ENCODE assay signal across 1 cellular context in the genomic region with DNA sequence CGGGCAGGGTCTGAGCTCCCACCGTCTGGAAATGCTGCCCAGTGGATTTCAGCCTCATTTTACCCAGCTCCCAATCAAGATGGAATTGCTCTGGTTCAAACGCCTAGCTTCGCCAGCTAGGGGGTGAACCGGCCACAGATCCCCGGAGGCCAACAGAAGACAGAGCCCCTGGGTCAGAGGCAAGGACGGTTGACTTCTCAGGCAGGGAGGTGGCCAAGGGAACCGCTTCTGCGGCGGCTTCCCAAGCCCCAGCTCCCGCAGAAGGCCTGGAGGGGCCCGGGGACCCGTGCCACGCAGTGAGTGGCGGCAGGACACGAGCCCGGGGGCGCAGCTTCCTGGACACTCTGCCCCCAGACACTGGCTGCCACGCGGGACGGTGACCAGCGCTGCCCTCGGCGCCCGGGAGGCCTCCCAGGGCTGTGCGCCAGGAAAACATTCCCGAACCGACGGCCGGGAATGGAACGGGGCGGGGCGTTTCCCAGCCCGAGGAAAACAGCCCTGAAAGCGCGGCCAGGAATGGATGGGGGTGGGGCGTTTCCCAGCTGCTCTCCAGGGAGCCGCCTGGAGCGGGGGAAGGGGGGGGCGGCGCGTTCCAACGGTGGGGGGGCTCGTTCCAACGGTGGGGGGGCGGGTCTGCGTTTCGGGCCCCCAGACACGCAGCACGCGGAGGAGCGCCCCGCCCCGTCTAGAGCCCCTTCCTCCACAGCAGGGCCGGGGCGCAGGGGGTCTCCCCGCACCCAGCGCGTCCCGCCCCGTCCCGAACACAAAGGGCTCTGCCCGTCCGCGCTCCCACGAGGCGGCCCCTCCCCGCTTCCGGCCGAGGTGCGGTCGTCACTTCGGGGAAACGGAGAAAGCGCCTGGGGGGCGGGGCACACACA.
TF ChIP-seq lines count a peak whose summit lies in the region.

No MANE protein-coding gene starts in this region.

TF ChIP-seq in GM12878, 131 proteins besides CTCF, POLR2A, EP300 and RAD21 (continued from another document and continues in another):
- TF ChIP-seq, protein P1, sequence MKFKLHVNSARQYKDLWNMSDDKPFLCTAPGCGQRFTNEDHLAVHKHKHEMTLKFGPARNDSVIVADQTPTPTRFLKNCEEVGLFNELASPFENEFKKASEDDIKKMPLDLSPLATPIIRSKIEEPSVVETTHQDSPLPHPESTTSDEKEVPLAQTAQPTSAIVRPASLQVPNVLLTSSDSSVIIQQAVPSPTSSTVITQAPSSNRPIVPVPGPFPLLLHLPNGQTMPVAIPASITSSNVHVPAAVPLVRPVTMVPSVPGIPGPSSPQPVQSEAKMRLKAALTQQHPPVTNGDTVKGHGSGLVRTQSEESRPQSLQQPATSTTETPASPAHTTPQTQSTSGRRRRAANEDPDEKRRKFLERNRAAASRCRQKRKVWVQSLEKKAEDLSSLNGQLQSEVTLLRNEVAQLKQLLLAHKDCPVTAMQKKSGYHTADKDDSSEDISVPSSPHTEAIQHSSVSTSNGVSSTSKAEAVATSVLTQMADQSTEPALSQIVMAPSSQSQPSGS (IDR thresholded peaks at IDR 0.05; ENCODE audit: low read length): no peak
- TF ChIP-seq IRF4 (IDR thresholded peaks at IDR 0.05; ENCODE audit: low read depth, low read length) (no peak), KDM1A (IDR thresholded peaks at IDR 0.05; ENCODE audit: borderline replicate concordance) (no peak), SMARCA5 (IDR thresholded peaks at IDR 0.05) (no peak), RBBP5 (conservative IDR thresholded peaks at IDR 0.05) (no peak), ASH2L (IDR thresholded peaks at IDR 0.05; ENCODE audit: borderline replicate concordance, low read depth) (no peak), GABPA (IDR thresholded peaks at IDR 0.05; ENCODE audit: low read depth) (no peak), KLF5 (IDR thresholded peaks at IDR 0.05; ENCODE audit: partially characterized antibody) (peak; percentile 71), ZBED1 (IDR thresholded peaks at IDR 0.05; ENCODE audit: borderline replicate concordance) (no peak), TAF1 (IDR thresholded peaks at IDR 0.05; ENCODE audit: borderline replicate concordance, low read depth, low read length) (peak; percentile 88), MYB (IDR thresholded peaks at IDR 0.05; ENCODE audit: borderline replicate concordance, low read depth, low read length) (peak; percentile 16; the same call in 1 of the 2 replicates), IKZF2 (IDR thresholded peaks at IDR 0.05) (peak; percentile 79 to 80), SIN3A (IDR thresholded peaks at IDR 0.05; ENCODE audit: low read depth, low read length) (no peak), SPI1 (IDR thresholded peaks at IDR 0.05; ENCODE audit: borderline replicate concordance, insufficient read depth, low read depth, low read length) (no peak), PAX8 (IDR thresholded peaks at IDR 0.05) (no peak), CREM (IDR thresholded peaks at IDR 0.05; ENCODE audit: low read depth) (no peak), NR2C1 (IDR thresholded peaks at IDR 0.05) (no peak), RCOR1 (conservative IDR thresholded peaks at IDR 0.05; ENCODE audit: low read depth, low read length) (no peak), JUNB (IDR thresholded peaks at IDR 0.05) (no peak), CREB1 (IDR thresholded peaks at IDR 0.05; ENCODE audit: low read depth) (no peak; the same call in 1 of the 2 replicates)
- TF ChIP-seq, protein P2, sequence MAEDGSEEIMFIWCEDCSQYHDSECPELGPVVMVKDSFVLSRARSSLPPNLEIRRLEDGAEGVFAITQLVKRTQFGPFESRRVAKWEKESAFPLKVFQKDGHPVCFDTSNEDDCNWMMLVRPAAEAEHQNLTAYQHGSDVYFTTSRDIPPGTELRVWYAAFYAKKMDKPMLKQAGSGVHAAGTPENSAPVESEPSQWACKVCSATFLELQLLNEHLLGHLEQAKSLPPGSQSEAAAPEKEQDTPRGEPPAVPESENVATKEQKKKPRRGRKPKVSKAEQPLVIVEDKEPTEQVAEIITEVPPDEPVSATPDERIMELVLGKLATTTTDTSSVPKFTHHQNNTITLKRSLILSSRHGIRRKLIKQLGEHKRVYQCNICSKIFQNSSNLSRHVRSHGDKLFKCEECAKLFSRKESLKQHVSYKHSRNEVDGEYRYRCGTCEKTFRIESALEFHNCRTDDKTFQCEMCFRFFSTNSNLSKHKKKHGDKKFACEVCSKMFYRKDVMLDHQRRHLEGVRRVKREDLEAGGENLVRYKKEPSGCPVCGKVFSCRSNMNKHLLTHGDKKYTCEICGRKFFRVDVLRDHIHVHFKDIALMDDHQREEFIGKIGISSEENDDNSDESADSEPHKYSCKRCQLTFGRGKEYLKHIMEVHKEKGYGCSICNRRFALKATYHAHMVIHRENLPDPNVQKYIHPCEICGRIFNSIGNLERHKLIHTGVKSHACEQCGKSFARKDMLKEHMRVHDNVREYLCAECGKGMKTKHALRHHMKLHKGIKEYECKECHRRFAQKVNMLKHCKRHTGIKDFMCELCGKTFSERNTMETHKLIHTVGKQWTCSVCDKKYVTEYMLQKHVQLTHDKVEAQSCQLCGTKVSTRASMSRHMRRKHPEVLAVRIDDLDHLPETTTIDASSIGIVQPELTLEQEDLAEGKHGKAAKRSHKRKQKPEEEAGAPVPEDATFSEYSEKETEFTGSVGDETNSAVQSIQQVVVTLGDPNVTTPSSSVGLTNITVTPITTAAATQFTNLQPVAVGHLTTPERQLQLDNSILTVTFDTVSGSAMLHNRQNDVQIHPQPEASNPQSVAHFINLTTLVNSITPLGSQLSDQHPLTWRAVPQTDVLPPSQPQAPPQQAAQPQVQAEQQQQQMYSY (CRISPR knock-in tag; IDR thresholded peaks at IDR 0.05): peak; percentile 2; the same call in 1 of the 2 replicates
- TF ChIP-seq, protein P3, sequence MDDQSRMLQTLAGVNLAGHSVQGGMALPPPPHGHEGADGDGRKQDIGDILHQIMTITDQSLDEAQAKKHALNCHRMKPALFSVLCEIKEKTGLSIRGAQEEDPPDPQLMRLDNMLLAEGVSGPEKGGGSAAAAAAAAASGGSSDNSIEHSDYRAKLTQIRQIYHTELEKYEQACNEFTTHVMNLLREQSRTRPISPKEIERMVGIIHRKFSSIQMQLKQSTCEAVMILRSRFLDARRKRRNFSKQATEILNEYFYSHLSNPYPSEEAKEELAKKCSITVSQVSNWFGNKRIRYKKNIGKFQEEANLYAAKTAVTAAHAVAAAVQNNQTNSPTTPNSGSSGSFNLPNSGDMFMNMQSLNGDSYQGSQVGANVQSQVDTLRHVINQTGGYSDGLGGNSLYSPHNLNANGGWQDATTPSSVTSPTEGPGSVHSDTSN (IDR thresholded peaks at IDR 0.05; ENCODE audit: insufficient replicate concordance, low read depth, low read length): no peak
- TF ChIP-seq, protein P4, sequence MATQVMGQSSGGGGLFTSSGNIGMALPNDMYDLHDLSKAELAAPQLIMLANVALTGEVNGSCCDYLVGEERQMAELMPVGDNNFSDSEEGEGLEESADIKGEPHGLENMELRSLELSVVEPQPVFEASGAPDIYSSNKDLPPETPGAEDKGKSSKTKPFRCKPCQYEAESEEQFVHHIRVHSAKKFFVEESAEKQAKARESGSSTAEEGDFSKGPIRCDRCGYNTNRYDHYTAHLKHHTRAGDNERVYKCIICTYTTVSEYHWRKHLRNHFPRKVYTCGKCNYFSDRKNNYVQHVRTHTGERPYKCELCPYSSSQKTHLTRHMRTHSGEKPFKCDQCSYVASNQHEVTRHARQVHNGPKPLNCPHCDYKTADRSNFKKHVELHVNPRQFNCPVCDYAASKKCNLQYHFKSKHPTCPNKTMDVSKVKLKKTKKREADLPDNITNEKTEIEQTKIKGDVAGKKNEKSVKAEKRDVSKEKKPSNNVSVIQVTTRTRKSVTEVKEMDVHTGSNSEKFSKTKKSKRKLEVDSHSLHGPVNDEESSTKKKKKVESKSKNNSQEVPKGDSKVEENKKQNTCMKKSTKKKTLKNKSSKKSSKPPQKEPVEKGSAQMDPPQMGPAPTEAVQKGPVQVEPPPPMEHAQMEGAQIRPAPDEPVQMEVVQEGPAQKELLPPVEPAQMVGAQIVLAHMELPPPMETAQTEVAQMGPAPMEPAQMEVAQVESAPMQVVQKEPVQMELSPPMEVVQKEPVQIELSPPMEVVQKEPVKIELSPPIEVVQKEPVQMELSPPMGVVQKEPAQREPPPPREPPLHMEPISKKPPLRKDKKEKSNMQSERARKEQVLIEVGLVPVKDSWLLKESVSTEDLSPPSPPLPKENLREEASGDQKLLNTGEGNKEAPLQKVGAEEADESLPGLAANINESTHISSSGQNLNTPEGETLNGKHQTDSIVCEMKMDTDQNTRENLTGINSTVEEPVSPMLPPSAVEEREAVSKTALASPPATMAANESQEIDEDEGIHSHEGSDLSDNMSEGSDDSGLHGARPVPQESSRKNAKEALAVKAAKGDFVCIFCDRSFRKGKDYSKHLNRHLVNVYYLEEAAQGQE (IDR thresholded peaks at IDR 0.05; ENCODE audit: low read depth, low read length): no peak
- TF ChIP-seq, protein P5, sequence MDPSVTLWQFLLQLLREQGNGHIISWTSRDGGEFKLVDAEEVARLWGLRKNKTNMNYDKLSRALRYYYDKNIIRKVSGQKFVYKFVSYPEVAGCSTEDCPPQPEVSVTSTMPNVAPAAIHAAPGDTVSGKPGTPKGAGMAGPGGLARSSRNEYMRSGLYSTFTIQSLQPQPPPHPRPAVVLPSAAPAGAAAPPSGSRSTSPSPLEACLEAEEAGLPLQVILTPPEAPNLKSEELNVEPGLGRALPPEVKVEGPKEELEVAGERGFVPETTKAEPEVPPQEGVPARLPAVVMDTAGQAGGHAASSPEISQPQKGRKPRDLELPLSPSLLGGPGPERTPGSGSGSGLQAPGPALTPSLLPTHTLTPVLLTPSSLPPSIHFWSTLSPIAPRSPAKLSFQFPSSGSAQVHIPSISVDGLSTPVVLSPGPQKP (IDR thresholded peaks at IDR 0.05; ENCODE audit: low read depth, low read length): peak; percentile 62; the same call in 1 of the 2 replicates
- TF ChIP-seq, protein P6, sequence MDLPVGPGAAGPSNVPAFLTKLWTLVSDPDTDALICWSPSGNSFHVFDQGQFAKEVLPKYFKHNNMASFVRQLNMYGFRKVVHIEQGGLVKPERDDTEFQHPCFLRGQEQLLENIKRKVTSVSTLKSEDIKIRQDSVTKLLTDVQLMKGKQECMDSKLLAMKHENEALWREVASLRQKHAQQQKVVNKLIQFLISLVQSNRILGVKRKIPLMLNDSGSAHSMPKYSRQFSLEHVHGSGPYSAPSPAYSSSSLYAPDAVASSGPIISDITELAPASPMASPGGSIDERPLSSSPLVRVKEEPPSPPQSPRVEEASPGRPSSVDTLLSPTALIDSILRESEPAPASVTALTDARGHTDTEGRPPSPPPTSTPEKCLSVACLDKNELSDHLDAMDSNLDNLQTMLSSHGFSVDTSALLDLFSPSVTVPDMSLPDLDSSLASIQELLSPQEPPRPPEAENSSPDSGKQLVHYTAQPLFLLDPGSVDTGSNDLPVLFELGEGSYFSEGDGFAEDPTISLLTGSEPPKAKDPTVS (IDR thresholded peaks at IDR 0.05; ENCODE audit: low read depth, low read length): no peak
- TF ChIP-seq, protein P7, sequence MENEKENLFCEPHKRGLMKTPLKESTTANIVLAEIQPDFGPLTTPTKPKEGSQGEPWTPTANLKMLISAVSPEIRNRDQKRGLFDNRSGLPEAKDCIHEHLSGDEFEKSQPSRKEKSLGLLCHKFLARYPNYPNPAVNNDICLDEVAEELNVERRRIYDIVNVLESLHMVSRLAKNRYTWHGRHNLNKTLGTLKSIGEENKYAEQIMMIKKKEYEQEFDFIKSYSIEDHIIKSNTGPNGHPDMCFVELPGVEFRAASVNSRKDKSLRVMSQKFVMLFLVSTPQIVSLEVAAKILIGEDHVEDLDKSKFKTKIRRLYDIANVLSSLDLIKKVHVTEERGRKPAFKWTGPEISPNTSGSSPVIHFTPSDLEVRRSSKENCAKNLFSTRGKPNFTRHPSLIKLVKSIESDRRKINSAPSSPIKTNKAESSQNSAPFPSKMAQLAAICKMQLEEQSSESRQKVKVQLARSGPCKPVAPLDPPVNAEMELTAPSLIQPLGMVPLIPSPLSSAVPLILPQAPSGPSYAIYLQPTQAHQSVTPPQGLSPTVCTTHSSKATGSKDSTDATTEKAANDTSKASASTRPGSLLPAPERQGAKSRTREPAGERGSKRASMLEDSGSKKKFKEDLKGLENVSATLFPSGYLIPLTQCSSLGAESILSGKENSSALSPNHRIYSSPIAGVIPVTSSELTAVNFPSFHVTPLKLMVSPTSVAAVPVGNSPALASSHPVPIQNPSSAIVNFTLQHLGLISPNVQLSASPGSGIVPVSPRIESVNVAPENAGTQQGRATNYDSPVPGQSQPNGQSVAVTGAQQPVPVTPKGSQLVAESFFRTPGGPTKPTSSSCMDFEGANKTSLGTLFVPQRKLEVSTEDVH (IDR thresholded peaks at IDR 0.05; ENCODE audit: low read depth, partially characterized antibody): no peak
- TF ChIP-seq, protein P8, sequence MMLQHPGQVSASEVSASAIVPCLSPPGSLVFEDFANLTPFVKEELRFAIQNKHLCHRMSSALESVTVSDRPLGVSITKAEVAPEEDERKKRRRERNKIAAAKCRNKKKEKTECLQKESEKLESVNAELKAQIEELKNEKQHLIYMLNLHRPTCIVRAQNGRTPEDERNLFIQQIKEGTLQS (IDR thresholded peaks at IDR 0.05; ENCODE audit: borderline replicate concordance, extremely low read depth, low read depth, low read length): no peak
- TF ChIP-seq, protein P9, sequence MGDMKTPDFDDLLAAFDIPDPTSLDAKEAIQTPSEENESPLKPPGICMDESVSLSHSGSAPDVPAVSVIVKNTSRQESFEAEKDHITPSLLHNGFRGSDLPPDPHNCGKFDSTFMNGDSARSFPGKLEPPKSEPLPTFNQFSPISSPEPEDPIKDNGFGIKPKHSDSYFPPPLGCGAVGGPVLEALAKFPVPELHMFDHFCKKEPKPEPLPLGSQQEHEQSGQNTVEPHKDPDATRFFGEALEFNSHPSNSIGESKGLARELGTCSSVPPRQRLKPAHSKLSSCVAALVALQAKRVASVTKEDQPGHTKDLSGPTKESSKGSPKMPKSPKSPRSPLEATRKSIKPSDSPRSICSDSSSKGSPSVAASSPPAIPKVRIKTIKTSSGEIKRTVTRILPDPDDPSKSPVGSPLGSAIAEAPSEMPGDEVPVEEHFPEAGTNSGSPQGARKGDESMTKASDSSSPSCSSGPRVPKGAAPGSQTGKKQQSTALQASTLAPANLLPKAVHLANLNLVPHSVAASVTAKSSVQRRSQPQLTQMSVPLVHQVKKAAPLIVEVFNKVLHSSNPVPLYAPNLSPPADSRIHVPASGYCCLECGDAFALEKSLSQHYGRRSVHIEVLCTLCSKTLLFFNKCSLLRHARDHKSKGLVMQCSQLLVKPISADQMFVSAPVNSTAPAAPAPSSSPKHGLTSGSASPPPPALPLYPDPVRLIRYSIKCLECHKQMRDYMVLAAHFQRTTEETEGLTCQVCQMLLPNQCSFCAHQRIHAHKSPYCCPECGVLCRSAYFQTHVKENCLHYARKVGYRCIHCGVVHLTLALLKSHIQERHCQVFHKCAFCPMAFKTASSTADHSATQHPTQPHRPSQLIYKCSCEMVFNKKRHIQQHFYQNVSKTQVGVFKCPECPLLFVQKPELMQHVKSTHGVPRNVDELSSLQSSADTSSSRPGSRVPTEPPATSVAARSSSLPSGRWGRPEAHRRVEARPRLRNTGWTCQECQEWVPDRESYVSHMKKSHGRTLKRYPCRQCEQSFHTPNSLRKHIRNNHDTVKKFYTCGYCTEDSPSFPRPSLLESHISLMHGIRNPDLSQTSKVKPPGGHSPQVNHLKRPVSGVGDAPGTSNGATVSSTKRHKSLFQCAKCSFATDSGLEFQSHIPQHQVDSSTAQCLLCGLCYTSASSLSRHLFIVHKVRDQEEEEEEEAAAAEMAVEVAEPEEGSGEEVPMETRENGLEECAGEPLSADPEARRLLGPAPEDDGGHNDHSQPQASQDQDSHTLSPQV (IDR thresholded peaks at IDR 0.05): peak; percentile 94
